In genomic region chr12:51323966-51324895, GRCh38 we compare ENCODE assay signal across 9 cellular contexts. TPM values are rescaled to one million over a fixed set of nuclear protein-coding genes. Genes with fewer than 3 reads are reported as not detected.
DNase-seq lines count a peak whose midpoint lies in the region; ATAC-seq and TF ChIP-seq lines count a peak whose summit lies in the region.
"Had no signal": no experiment of that assay in that cellular context is flagged by ENCODE, and none has a peak within 500 bp of the region (broad histone marks: within the 10 kb centered on the region; RNA-seq: fewer than 3 reads in every experiment).

Gene BIN2 (minus strand): TSS chr12:51324174. CDS start chr12:51324102, 72 bp downstream.

- intact Hi-C loops in activated CD4-positive, alpha-beta memory T cell treated with anti-CD3 and anti-CD28 coated beads for 36 hours (cut with micrococcal nuclease): loop anchor here (2.0 to 5.0 kb wide), 6 partner anchors 17 to 1572 kb away; partner anchors contain the start of genes CSRNP2, LETMD1, SLC11A2 and SMAGP

- peaks cover 79% of the 10 kb centered on the region for H3K4me1 Mint-ChIP-seq in activated CD4-positive, alpha-beta memory T cell treated with anti-CD3 and anti-CD28 coated beads for 36 hours (ENCODE audit: low read depth)

- H3K27me3 Mint-ChIP-seq in activated CD4-positive, alpha-beta memory T cell treated with anti-CD3 and anti-CD28 coated beads for 36 hours: no peaks in the 10 kb centered on the region

- H3K27ac ChIP-seq in foreskin keratinocyte: no peak within 1 kb of the TSS

- CTCF ChIA-PET in activated CD4-positive, alpha-beta memory T cell treated with anti-CD3 and anti-CD28 coated beads for 36 hours (lab: Charles Lee): interaction anchor here (1.1 to 3.2 kb wide), 2 partner anchors 17 to 75 kb away, joined by 3 to 17 read pairs; no protein-coding TSS in a partner anchor

- POLR2A ChIA-PET in activated CD4-positive, alpha-beta memory T cell treated with anti-CD3 and anti-CD28 coated beads for 36 hours (lab: Charles Lee): interaction anchor here (0.6 to 2.2 kb wide), 2 partner anchors 16 to 106 kb away, joined by 3 to 8 read pairs; partner anchors contain the start of gene POU6F1

- H3K36me3 Mint-ChIP-seq in activated CD4-positive, alpha-beta memory T cell treated with anti-CD3 and anti-CD28 coated beads for 36 hours: peaks cover 26% of the 10 kb centered on the region

- H3K9me3 Mint-ChIP-seq in activated CD4-positive, alpha-beta memory T cell treated with anti-CD3 and anti-CD28 coated beads for 36 hours: no peaks in the 10 kb centered on the region

- peak; percentile 39 for ATAC-seq in HG03520 (IDR thresholded peaks at IDR 0.05; ENCODE audit: unreplicated experiment)
- ATAC-seq in foreskin keratinocyte: no peak

- in situ Hi-C loops in G401 (cut with HindIII; ENCODE audit: low sequenced_read_pairs): no loop called here

- no peaks in the 10 kb centered on the region for H3K27me3 ChIP-seq in foreskin keratinocyte

- peak; percentile 68 for DNase-seq in GM19240 (ENCODE audit: insufficient read length, low spot score)
- peak; percentile 87 for DNase-seq in activated CD4-positive, alpha-beta memory T cell treated with anti-CD3 and anti-CD28 coated beads for 36 hours
- DNase-seq in germinal center (ENCODE audit: low spot score): peak; percentile 89
- peak; percentile 33 to 68 (median 37) for DNase-seq in stimulated activated CD4-positive, alpha-beta T cell treated with anti-CD3 and anti-CD28 coated beads, TNF-alpha, amount 100 ng/mL, for 24 hours (ENCODE audit: low read depth in 3 of 3)
- no peak for DNase-seq in glomerular visceral epithelial cell (ENCODE audit: extremely low spot score)
- no peak for DNase-seq in G401 (ENCODE audit: low spot score)
- DNase-seq in foreskin keratinocyte: no peak

- peak within 1 kb of the TSS; percentile 99 for H3K27ac Mint-ChIP-seq in activated CD4-positive, alpha-beta memory T cell treated with anti-CD3 and anti-CD28 coated beads for 36 hours

- TF ChIP-seq CTCF in foreskin keratinocyte (conservative IDR thresholded peaks at IDR 0.05): no peak

- peak within 1 kb of the TSS; percentile 94 for H3K4me3 Mint-ChIP-seq in activated CD4-positive, alpha-beta memory T cell treated with anti-CD3 and anti-CD28 coated beads for 36 hours

- no peaks in the 10 kb centered on the region for H3K4me1 ChIP-seq in foreskin keratinocyte

RNA-seq across cellular contexts. Expression of gene BIN2, which starts in this region (rescaled TPM):
- 10 to 100 TPM; 59.1 to 64.6 TPM for total RNA-seq in activated CD4-positive, alpha-beta memory T cell treated with anti-CD3 and anti-CD28 coated beads for 36 hours
- not detected in 2 replicates for total RNA-seq in G401 (2014; rRNA removed; shearing (Covaris generic))
- not detected in 2 replicates for total RNA-seq in foreskin keratinocyte
- not detected in 2 replicates for polyA plus RNA-seq in foreskin keratinocyte
- total RNA-seq: SK-MEL-5 had no signal

Comparison
In these comparisons a context has a peak if more than half of its experiments do, and no peak if none do; other contexts are left out.
1. RNA of gene BIN2 (total RNA-seq): 59.1 to 64.6 TPM in activated CD4-positive, alpha-beta memory T cell treated with anti-CD3 and anti-CD28 coated beads for 36 hours; not detected in G401 and not detected in foreskin keratinocyte; every median in the first group is over 10 times any median in the second.
2. DNase-seq: peak in GM19240 (single experiment), activated CD4-positive, alpha-beta memory T cell treated with anti-CD3 and anti-CD28 coated beads for 36 hours (single experiment), germinal center (single experiment) and stimulated activated CD4-positive, alpha-beta T cell treated with anti-CD3 and anti-CD28 coated beads, TNF-alpha, amount 100 ng/mL, for 24 hours (3 of 3); none in glomerular visceral epithelial cell (single experiment), G401 (single experiment) and foreskin keratinocyte (0 of 2).